1 cellular context compared by ENCODE assay signal in the genomic region with DNA sequence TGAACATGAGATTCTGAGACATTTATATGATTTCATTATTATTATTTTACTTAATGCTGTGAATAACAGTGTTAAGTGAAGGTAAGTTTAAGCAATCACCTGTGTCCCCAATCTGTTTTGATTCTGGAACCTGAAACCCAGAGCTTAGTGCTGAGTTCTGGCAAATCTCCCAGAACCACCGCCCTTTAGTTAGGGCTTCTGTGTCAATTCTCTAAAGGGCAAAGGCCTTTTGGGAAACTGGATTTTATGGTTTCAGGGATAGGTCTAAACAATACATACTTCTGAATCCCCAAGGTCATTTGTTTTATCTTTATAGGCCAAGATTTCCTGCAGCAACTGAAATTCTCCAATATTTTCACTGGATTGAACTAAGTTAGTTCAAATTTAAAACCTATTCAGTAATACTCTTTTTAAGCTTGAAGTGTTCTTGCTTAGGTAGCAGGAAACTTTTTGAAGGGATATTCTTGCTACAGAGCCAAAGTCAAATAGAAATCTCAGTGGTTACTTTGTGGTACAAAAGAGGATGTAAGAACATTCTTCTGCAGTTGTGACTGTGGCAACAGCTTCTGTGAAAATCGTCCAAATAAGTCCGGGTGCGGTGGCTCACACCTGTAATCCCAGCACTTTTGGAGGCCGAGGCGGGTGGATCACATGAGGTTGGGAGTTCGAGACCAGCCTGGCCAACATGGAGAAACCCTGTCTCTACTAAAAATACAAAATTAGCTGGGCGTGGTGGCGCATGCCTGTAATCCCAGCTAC.
A peak's percentile ranks its signal among the peaks of the same experiment; 100 is the strongest.
TF ChIP-seq lines count a peak whose summit lies in the region.

No MANE protein-coding gene starts in this region.

TF ChIP-seq in HEK293, 187 proteins besides CTCF, POLR2A, EP300 and RAD21 (continued from another document):
- TF ChIP-seq, protein P1, sequence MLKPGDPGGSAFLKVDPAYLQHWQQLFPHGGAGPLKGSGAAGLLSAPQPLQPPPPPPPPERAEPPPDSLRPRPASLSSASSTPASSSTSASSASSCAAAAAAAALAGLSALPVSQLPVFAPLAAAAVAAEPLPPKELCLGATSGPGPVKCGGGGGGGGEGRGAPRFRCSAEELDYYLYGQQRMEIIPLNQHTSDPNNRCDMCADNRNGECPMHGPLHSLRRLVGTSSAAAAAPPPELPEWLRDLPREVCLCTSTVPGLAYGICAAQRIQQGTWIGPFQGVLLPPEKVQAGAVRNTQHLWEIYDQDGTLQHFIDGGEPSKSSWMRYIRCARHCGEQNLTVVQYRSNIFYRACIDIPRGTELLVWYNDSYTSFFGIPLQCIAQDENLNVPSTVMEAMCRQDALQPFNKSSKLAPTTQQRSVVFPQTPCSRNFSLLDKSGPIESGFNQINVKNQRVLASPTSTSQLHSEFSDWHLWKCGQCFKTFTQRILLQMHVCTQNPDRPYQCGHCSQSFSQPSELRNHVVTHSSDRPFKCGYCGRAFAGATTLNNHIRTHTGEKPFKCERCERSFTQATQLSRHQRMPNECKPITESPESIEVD (tag by site-specific recombination; IDR thresholded peaks at IDR 0.05): peak; percentile 91
- peak; percentile 45; the same call in 1 of the 2 replicates for TF ChIP-seq ZBTB48 (tag by site-specific recombination; IDR thresholded peaks at IDR 0.05)
- TF ChIP-seq OSR2 (tag by site-specific recombination; IDR thresholded peaks at IDR 0.05): peak; percentile 42; the same call in 1 of the 2 replicates
- TF ChIP-seq IKZF3 (tag by site-specific recombination; IDR thresholded peaks at IDR 0.05): 0 out of 2 replicates have a peak, but pooled peaks have one; percentile 36
- TF ChIP-seq KLF8 (tag by site-specific recombination; IDR thresholded peaks at IDR 0.05): no peak
- TF ChIP-seq ZNF654 (tag by site-specific recombination; IDR thresholded peaks at IDR 0.05; ENCODE audit: low read depth): no peak
- no peak for TF ChIP-seq ZNF529 (tag by site-specific recombination; IDR thresholded peaks at IDR 0.05; ENCODE audit: insufficient replicate concordance)
